ENCODE assay signal across 33 cellular contexts in the genomic region with DNA sequence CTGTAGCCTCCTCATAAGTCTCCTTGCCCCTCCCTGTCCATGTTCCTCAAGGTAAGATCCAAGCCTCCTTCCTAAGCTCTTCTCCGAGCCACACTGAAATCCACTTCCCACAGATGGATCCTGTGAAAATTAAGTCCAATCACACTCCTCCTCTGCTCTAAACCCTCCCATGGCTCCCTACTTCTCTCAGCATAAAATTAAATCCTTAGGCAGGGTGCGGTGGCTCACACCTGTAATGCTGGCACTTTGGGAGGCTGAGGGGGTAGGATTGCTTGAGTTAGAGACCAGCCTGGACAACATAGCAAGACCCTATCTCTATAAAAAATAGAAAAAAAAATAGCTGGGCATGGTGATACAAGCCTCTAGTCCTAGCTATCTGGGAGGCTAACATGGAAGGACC.
"Had no signal": no experiment of that assay in that cellular context is flagged by ENCODE, and none has a peak within 500 bp of the region (broad histone marks: within the 10 kb centered on the region; RNA-seq: fewer than 3 reads in every experiment).

No MANE protein-coding gene starts in this region.

- H3K4me3 ChIP-seq: adrenal gland, gastroesophageal sphincter, ovary, psoas muscle had no signal

- DNase-seq: activated CD4-positive, alpha-beta T cell treated with anti-CD3 and anti-CD28 coated beads for 48 hours; activated CD4-positive, alpha-beta T cell treated with anti-CD3 and anti-CD28 coated beads, Interleukin-2, amount 50 U/mL, for 48 hours; activated CD8-positive, alpha-beta memory T cell treated with anti-CD3 and anti-CD28 coated beads for 24 hours; activated effector memory CD4-positive, alpha-beta T cell treated with Interleukin-2 at 50 U/mL for 16 hours; activated naive CD4-positive, alpha-beta T cell treated with Interleukin-2 at 50 U/mL for 16 hours; adrenal gland; aorta; effector memory CD8-positive, alpha-beta T cell; hippocampal formation; left cardiac atrium; mammary epithelial cell; naive thymus-derived CD4-positive, alpha-beta T cell; ovary; psoas muscle; stimulated activated CD4-positive, alpha-beta T cell treated with anti-CD3 and anti-CD28 coated beads, Interleukin-1b, Interleukin-23, amount 100 ng/mL, for 48 hours; stimulated activated CD4-positive, alpha-beta T cell treated with anti-CD3 and anti-CD28 coated beads, Interleukin-4, amount 100 ng/mL, for 4 hours; stimulated activated CD8-positive, alpha-beta memory T cell treated with anti-CD3 and anti-CD28 coated beads, Interleukin-4, amount 100 ng/mL, for 48 hours; stimulated activated naive CD8-positive, alpha-beta T cell treated with anti-CD3 and anti-CD28 coated beads, Interleukin-15, amount 100 ng/mL, for 72 hours; substantia nigra; T-helper 9 cell; upper lobe of left lung had no signal

- ATAC-seq: activated CD4-positive, CD25-positive, alpha-beta regulatory T cell treated with anti-CD3 and anti-CD28 coated beads, Interleukin-2, amount 50 U/mL, for 24 hours; effector memory CD8-positive, alpha-beta T cell; gastroesophageal sphincter; left cardiac atrium; naive thymus-derived CD4-positive, alpha-beta T cell; psoas muscle; stimulated activated memory B cell treated with anti-CD40 and anti-IgM and Interleukin-4, amounts not matched to agents 10 μg/mL and 1 μg/mL and 100 μg/mL, for 72 hours; stimulated activated naive CD8-positive, alpha-beta T cell treated with anti-CD3 and anti-CD28 coated beads, Interleukin-15, amount 100 ng/mL, for 72 hours had no signal

- H3K9me3 ChIP-seq: adrenal gland, gastroesophageal sphincter, neutrophil, ovary, psoas muscle, upper lobe of left lung had no signal

- H3K4me3 Mint-ChIP-seq: stimulated activated memory B cell treated with anti-CD40 and anti-IgM and Interleukin-4, amounts not matched to agents 10 μg/mL and 1 μg/mL and 100 μg/mL, for 72 hours; stimulated activated naive CD8-positive, alpha-beta T cell treated with anti-CD3 and anti-CD28 coated beads, Interleukin-15, amount 100 ng/mL, for 72 hours; T-helper 1 cell treated with Interleukin-12 subunit alpha and Interleukin-12 subunit beta and Interleukin-4 antibody, amounts not matched to agents 30 μg/mL and 1 μg/mL, for 36 hours had no signal

- H3K27ac ChIP-seq: coronary artery, gastroesophageal sphincter, neutrophil, psoas muscle had no signal

- H3K36me3 Mint-ChIP-seq: activated naive CD8-positive, alpha-beta T cell had no signal

- H3K27me3 Mint-ChIP-seq: activated naive CD8-positive, alpha-beta T cell; effector memory CD8-positive, alpha-beta T cell had no signal

- H3K27me3 ChIP-seq: adrenal gland, gastroesophageal sphincter, ovary, upper lobe of left lung had no signal

- H3K9me3 Mint-ChIP-seq: brain; effector memory CD8-positive, alpha-beta T cell; naive thymus-derived CD4-positive, alpha-beta T cell; stimulated activated memory B cell treated with anti-CD40 and anti-IgM and Interleukin-4, amounts not matched to agents 10 μg/mL and 1 μg/mL and 100 μg/mL, for 72 hours; stimulated activated naive CD8-positive, alpha-beta T cell treated with anti-CD3 and anti-CD28 coated beads, Interleukin-15, amount 100 ng/mL, for 72 hours; T-helper 1 cell treated with Interleukin-12 subunit alpha and Interleukin-12 subunit beta and Interleukin-4 antibody, amounts not matched to agents 30 μg/mL and 1 μg/mL, for 36 hours had no signal

- H3K27ac Mint-ChIP-seq: activated naive CD8-positive, alpha-beta T cell; stimulated activated memory B cell treated with anti-CD40 and anti-IgM and Interleukin-4, amounts not matched to agents 10 μg/mL and 1 μg/mL and 100 μg/mL, for 72 hours; stimulated activated naive CD8-positive, alpha-beta T cell treated with anti-CD3 and anti-CD28 coated beads, Interleukin-15, amount 100 ng/mL, for 72 hours; T-helper 1 cell treated with Interleukin-12 subunit alpha and Interleukin-12 subunit beta and Interleukin-4 antibody, amounts not matched to agents 30 μg/mL and 1 μg/mL, for 36 hours had no signal

- H3K36me3 ChIP-seq: neutrophil, ovary had no signal

- FAIRE-seq: endothelial cell of umbilical vein, keratinocyte, TTC549 had no signal

- H3K4me2 ChIP-seq: smooth muscle cell had no signal
